Comparison of ENCODE assay signal across 17 cellular contexts in the genomic region with DNA sequence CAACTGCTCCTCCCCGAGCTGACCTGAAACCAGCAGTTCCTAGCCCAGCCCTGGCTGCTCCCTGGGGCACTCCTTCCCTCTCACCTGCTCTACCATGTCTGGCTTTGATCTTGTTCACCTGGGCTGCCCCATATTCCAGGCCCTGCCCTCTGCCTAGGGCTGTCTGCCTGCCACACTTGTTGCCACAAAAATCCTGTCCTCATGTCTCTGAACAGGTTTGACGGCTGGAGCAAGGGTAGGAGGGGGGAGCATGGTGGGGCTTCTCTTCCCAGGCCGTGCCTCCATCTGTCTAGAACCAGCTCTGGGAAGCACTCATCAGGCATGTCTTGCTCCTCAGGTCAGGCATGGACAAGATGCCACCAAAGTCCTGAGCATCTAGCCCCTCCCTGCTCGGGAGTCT. TPM values are rescaled to one million over a fixed set of nuclear protein-coding genes. Genes with fewer than 3 reads are reported as not detected.
A peak's percentile ranks its signal among the peaks of the same experiment; 100 is the strongest.
DNase-seq lines count a peak whose midpoint lies in the region; ATAC-seq, FAIRE-seq and TF ChIP-seq lines count a peak whose summit lies in the region.
"Had no signal": no experiment of that assay in that cellular context is flagged by ENCODE, and none has a peak within 500 bp of the region (broad histone marks: within the 10 kb centered on the region; RNA-seq: fewer than 3 reads in every experiment).

No MANE protein-coding gene starts in this region.

- H3K36me3 ChIP-seq in gastroesophageal sphincter (no peaks in the 10 kb centered on the region), smooth muscle cell (ENCODE audit: low read depth) (no peaks in the 10 kb centered on the region), pancreas (no peaks in the 10 kb centered on the region)
- H3K36me3 ChIP-seq: neutrophil, spleen had no signal

- H3K9ac ChIP-seq in smooth muscle cell (ENCODE audit: low read depth), result no peak overlapping the region

- peaks cover 25% of the 10 kb centered on the region for H3K4me1 Mint-ChIP-seq in nephron progenitor cell

- H3K36me3 Mint-ChIP-seq in nephron progenitor cell (ENCODE audit: low read depth), result peaks cover 4% of the 10 kb centered on the region

- WGBS in gastroesophageal sphincter (ENCODE audit: low coverage in 1 of 2), 2 donors, result 60 to 77% methylated on average over 2 of the region's 4 CpGs
- 68% methylated on average over 4 of the region's 4 CpGs for WGBS in smooth muscle cell (ENCODE audit: low lambda C conversion rate)
- 45 to 65% methylated on average over 4 of the region's 4 CpGs for WGBS in pancreas, 2 donors

- FAIRE-seq in pancreas (lab: Jason Lieb, UNC), result no peak

- TF ChIP-seq EP300 in gastroesophageal sphincter (IDR thresholded peaks at IDR 0.05), result no peak

- H4K20me1 ChIP-seq in smooth muscle cell (ENCODE audit: low read depth), result peaks cover 4% of the 10 kb centered on the region

- H3K4me1 ChIP-seq in gastroesophageal sphincter (peaks cover 0 to 29% (median 3%) of the 10 kb centered on the region in 3 donors), smooth muscle cell (ENCODE audit: low read depth) (peaks cover 13% of the 10 kb centered on the region), pancreas (no peaks in the 10 kb centered on the region)

- H3K4me2 ChIP-seq in smooth muscle cell, result no peak overlapping the region

- H3K9me3 ChIP-seq in gastroesophageal sphincter, result no peaks in the 10 kb centered on the region
- H3K9me3 ChIP-seq in smooth muscle cell (replicated peaks; ENCODE audit: low read depth), result no peaks in the 10 kb centered on the region
- no peaks in the 10 kb centered on the region for H3K9me3 ChIP-seq in pancreas
- H3K9me3 ChIP-seq: body of pancreas, MG63, neutrophil, spleen had no signal

- DNase-seq in ELF-1 (ENCODE audit: low read depth, low spot score), result peak; percentile 90
- DNase-seq in SW480 (ENCODE audit: low spot score), result peak; percentile 63
- no peak for DNase-seq in smooth muscle cell (lab: John Stamatoyannopoulos, UW; ENCODE audit: unreplicated experiment)
- no peak for DNase-seq in retina
- DNase-seq in NCI-H2081 (lab: John Stamatoyannopoulos, UW), result no peak
- DNase-seq in nephron progenitor cell, result no peak
- DNase-seq in pancreas, result no peak
- DNase-seq: activated gamma-delta T cell; body of pancreas; DMS153; hippocampal formation; MG63; NCI-H2029 treated with DMSO at 0.1 percent for 48 hours; NK-92 treated with Interleukin-12 subunit alpha and Interleukin-12 subunit beta, amount 100 ng/mL, for 24 hours; spleen had no signal

- H3K79me2 ChIP-seq in smooth muscle cell (ENCODE audit: low read depth), result no peaks in the 10 kb centered on the region

- H3K27me3 ChIP-seq in gastroesophageal sphincter, result no peaks in the 10 kb centered on the region
- no peaks in the 10 kb centered on the region for H3K27me3 ChIP-seq in smooth muscle cell (ENCODE audit: low read depth)
- no peaks in the 10 kb centered on the region for H3K27me3 ChIP-seq in pancreas
- H3K27me3 ChIP-seq: body of pancreas, MG63 had no signal

- H3K27me3 Mint-ChIP-seq in nephron progenitor cell (ENCODE audit: low read depth, poor library complexity), result peaks cover 12% of the 10 kb centered on the region

- H2AFZ ChIP-seq in smooth muscle cell (ENCODE audit: low read depth), result no peak overlapping the region

- H3K9me3 Mint-ChIP-seq in nephron progenitor cell, result no peaks in the 10 kb centered on the region

- TF ChIP-seq CTCF in gastroesophageal sphincter (IDR thresholded peaks at IDR 0.05) (no peak), smooth muscle cell (IDR thresholded peaks at IDR 0.05; ENCODE audit: borderline replicate concordance, insufficient read depth, poor library complexity, severe bottlenecking) (no peak), nephron progenitor cell (IDR thresholded peaks at IDR 0.05) (no peak), pancreas (IDR thresholded peaks at IDR 0.05) (no peak)

- peak overlapping the region in 3 of 4 donors; percentile 65 to 83 (median 75) for H3K27ac ChIP-seq in gastroesophageal sphincter
- peak overlapping the region; percentile 65 for H3K27ac ChIP-seq in smooth muscle cell (ENCODE audit: low read depth)
- H3K27ac ChIP-seq in pancreas, result no peak overlapping the region
- H3K27ac ChIP-seq: body of pancreas, neutrophil had no signal

- H3K27ac Mint-ChIP-seq in nephron progenitor cell, result no peak overlapping the region

- intact Hi-C loops in pancreas (cut with DNase I), result no loop called here

- no peak for ATAC-seq in gastroesophageal sphincter
- no peak for ATAC-seq in pancreas
- ATAC-seq: body of pancreas had no signal

- H3K4me3 ChIP-seq in gastroesophageal sphincter (no peak overlapping the region), smooth muscle cell (no peak overlapping the region), pancreas (no peak overlapping the region)
- H3K4me3 ChIP-seq: body of pancreas, MG63, spleen had no signal

- peaks cover 18% of the 10 kb centered on the region for H3F3A ChIP-seq in smooth muscle cell (ENCODE audit: low read depth)

- H3K4me3 Mint-ChIP-seq in nephron progenitor cell, result no peak overlapping the region

- no peak for TF ChIP-seq POLR2A in gastroesophageal sphincter (IDR thresholded peaks at IDR 0.05)

RNA-seq across cellular contexts. Expression of gene WNT2B, which starts 44.3 kb away (rescaled TPM):
- total RNA-seq in gastroesophageal sphincter (1 to 10 TPM; 2.8 to 4.8 (median 3.6) TPM), smooth muscle cell (1.8 and 3.5 TPM in 2 replicates), pancreas (1 to 10 TPM in 4 of 6 donors, under 1 TPM in 2; 0.79 to 2.7 (median 1.6) TPM)
- polyA plus RNA-seq in smooth muscle cell (0.41 and 1.3 TPM in 2 replicates), pancreas (1 to 10 TPM in 1 of 2 donors, under 1 TPM in 1; 0.84 to 1.6 TPM)

Comparison
In these comparisons a context has a peak if more than half of its experiments do, and no peak if none do; other contexts are left out.
1. DNase-seq: peak in ELF-1 (single experiment) and SW480 (single experiment); none in smooth muscle cell (single experiment), retina (single experiment), NCI-H2081 (0 of 2), nephron progenitor cell (single experiment) and pancreas (0 of 6).
2. H3K27ac ChIP-seq: peak in gastroesophageal sphincter (3 of 4) and smooth muscle cell (single experiment); none in pancreas (0 of 4).